Comparison of ENCODE assay signal across 1 cellular context in the genomic region with DNA sequence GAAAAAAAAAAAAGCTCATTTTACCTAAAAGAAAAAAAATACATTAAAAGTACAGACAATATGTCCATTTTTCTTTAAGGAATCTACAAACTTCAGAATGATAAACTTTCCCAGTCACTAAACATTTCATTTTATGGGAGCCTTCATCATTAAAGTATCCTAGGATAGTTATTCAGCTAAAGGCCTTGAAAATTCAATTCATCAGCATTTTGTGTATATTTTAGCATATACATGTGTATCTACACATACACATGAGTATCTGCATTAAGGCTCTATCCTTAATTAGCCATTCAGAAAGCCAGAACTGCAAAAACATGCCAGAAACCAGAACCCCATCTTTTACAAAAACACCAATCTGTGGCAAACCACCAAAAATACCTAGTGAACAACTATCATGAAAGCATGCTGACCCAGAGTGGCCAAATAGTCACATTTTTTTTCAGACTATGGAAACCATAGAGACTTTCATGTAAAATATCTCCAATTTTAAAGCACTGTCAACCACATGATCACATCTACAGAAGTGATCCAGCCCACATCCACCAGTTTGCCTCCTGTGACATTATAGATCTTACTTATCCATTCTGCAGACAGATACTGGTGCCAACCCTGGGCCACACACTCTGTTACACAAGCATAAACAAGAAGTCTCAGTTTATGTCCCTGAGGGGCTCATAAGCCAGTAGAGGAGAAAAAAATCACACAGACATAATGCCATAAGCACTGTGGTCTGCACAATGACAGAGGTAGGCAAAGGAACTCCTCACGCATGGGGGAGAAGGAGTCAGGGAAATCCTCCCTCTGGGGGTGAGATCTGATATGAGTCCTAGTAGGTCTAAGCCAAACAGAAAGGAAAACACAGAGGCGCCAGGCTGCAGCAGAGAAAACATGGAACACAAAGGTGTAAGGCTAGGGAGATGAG.
A peak's percentile ranks its signal among the peaks of the same experiment; 100 is the strongest.
TF ChIP-seq lines count a peak whose summit lies in the region.

No MANE protein-coding gene starts in this region.

TF ChIP-seq in K562, 482 proteins besides CTCF, POLR2A, EP300 and RAD21 (continued from another document and continues in another):
- TF ChIP-seq, protein P1, sequence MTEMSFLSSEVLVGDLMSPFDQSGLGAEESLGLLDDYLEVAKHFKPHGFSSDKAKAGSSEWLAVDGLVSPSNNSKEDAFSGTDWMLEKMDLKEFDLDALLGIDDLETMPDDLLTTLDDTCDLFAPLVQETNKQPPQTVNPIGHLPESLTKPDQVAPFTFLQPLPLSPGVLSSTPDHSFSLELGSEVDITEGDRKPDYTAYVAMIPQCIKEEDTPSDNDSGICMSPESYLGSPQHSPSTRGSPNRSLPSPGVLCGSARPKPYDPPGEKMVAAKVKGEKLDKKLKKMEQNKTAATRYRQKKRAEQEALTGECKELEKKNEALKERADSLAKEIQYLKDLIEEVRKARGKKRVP (CRISPR knock-in tag; IDR thresholded peaks at IDR 0.05) = no peak
- TF ChIP-seq BACH1 (tag; IDR thresholded peaks at IDR 0.05) (0 out of 2 replicates have a peak, but pooled peaks have one; percentile 16), RCOR1 (IDR thresholded peaks at IDR 0.05; ENCODE audit: borderline replicate concordance in 1 of 2, low read depth in 2 of 2, low read length in 2 of 2) (0 out of 4 replicates have a peak, but pooled peaks of 1 of the 2 experiments have one; percentile 25), FOXK2 (conservative IDR thresholded peaks at IDR 0.05 in 1 of 2, IDR thresholded peaks at IDR 0.05 in 1 of 2; ENCODE audit: low read depth in 2 of 2) (0 out of 4 replicates have a peak, but pooled peaks of 1 of the 2 experiments have one; percentile 28), ZNF311 (CRISPR knock-in tag; IDR thresholded peaks at IDR 0.05) (no peak), ZNF253 (CRISPR knock-in tag; conservative IDR thresholded peaks at IDR 0.05) (no peak), ZNF212 (CRISPR knock-in tag; IDR thresholded peaks at IDR 0.05) (no peak), HNRNPK (IDR thresholded peaks at IDR 0.05; ENCODE audit: low read depth, low read length, poor library complexity, severe bottlenecking) (no peak), EP400 (IDR thresholded peaks at IDR 0.05) (no peak; the same call in 1 of the 2 replicates), NRF1 (conservative IDR thresholded peaks at IDR 0.05 in 1 of 2, IDR thresholded peaks at IDR 0.05 in 1 of 2) (peak; percentile 41 to 58; a peak in 3 of 4 replicates), ZNF699 (CRISPR knock-in tag; IDR thresholded peaks at IDR 0.05; ENCODE audit: insufficient replicate concordance) (no peak), MTA2 (IDR thresholded peaks at IDR 0.05; ENCODE audit: low read depth) (0 out of 2 replicates have a peak, but pooled peaks have one; percentile 6), KDM4B (IDR thresholded peaks at IDR 0.05; ENCODE audit: borderline replicate concordance in 2 of 2, low read depth in 1 of 2) (no peak), RBM22 (IDR thresholded peaks at IDR 0.05; ENCODE audit: low read depth, low read length, poor library complexity, severe bottlenecking) (no peak), DMBX1 (CRISPR knock-in tag; IDR thresholded peaks at IDR 0.05; ENCODE audit: borderline replicate concordance) (no peak), EWSR1 (IDR thresholded peaks at IDR 0.05; ENCODE audit: borderline replicate concordance, low read depth, partially characterized antibody) (no peak), NFE2 (IDR thresholded peaks at IDR 0.05; ENCODE audit: low read depth) (no peak), NR2F6 (CRISPR knock-in tag; IDR thresholded peaks at IDR 0.05) (no peak), RBM14 (IDR thresholded peaks at IDR 0.05; ENCODE audit: borderline replicate concordance, insufficient read depth, low read depth, low read length) (no peak), ZNF507 (tag; conservative IDR thresholded peaks at IDR 0.05) (no peak), GATAD2A (IDR thresholded peaks at IDR 0.05) (no peak), CBX2 (IDR thresholded peaks at IDR 0.05; ENCODE audit: insufficient read depth, low read length, poor library complexity, severe bottlenecking) (no peak), ZNF224 (CRISPR knock-in tag; IDR thresholded peaks at IDR 0.05) (0 out of 2 replicates have a peak, but pooled peaks have one; percentile 28), ZNF444 (CRISPR knock-in tag; IDR thresholded peaks at IDR 0.05) (no peak), ZNF780A (CRISPR knock-in tag; IDR thresholded peaks at IDR 0.05) (no peak), KLF6 (CRISPR knock-in tag; IDR thresholded peaks at IDR 0.05; ENCODE audit: borderline replicate concordance) (no peak), MBD2 (IDR thresholded peaks at IDR 0.05; ENCODE audit: borderline replicate concordance, low read depth) (no peak), BDP1 (IDR thresholded peaks at IDR 0.05; ENCODE audit: insufficient read depth, insufficient read length) (no peak), SNRNP70 (optimal IDR thresholded peaks at IDR 0.05; ENCODE audit: low read depth, low read length) (no peak), RHOXF2B (CRISPR knock-in tag; conservative IDR thresholded peaks at IDR 0.05) (no peak), BMI1 (IDR thresholded peaks at IDR 0.05; ENCODE audit: low read length) (no peak), HDAC1 (IDR thresholded peaks at IDR 0.05) (0 out of 4 replicates have a peak, but pooled peaks of 1 of the 2 experiments have one; percentile 21), SMAD2 (IDR thresholded peaks at IDR 0.05; ENCODE audit: low read depth, low read length) (no peak)
- TF ChIP-seq, protein P2, sequence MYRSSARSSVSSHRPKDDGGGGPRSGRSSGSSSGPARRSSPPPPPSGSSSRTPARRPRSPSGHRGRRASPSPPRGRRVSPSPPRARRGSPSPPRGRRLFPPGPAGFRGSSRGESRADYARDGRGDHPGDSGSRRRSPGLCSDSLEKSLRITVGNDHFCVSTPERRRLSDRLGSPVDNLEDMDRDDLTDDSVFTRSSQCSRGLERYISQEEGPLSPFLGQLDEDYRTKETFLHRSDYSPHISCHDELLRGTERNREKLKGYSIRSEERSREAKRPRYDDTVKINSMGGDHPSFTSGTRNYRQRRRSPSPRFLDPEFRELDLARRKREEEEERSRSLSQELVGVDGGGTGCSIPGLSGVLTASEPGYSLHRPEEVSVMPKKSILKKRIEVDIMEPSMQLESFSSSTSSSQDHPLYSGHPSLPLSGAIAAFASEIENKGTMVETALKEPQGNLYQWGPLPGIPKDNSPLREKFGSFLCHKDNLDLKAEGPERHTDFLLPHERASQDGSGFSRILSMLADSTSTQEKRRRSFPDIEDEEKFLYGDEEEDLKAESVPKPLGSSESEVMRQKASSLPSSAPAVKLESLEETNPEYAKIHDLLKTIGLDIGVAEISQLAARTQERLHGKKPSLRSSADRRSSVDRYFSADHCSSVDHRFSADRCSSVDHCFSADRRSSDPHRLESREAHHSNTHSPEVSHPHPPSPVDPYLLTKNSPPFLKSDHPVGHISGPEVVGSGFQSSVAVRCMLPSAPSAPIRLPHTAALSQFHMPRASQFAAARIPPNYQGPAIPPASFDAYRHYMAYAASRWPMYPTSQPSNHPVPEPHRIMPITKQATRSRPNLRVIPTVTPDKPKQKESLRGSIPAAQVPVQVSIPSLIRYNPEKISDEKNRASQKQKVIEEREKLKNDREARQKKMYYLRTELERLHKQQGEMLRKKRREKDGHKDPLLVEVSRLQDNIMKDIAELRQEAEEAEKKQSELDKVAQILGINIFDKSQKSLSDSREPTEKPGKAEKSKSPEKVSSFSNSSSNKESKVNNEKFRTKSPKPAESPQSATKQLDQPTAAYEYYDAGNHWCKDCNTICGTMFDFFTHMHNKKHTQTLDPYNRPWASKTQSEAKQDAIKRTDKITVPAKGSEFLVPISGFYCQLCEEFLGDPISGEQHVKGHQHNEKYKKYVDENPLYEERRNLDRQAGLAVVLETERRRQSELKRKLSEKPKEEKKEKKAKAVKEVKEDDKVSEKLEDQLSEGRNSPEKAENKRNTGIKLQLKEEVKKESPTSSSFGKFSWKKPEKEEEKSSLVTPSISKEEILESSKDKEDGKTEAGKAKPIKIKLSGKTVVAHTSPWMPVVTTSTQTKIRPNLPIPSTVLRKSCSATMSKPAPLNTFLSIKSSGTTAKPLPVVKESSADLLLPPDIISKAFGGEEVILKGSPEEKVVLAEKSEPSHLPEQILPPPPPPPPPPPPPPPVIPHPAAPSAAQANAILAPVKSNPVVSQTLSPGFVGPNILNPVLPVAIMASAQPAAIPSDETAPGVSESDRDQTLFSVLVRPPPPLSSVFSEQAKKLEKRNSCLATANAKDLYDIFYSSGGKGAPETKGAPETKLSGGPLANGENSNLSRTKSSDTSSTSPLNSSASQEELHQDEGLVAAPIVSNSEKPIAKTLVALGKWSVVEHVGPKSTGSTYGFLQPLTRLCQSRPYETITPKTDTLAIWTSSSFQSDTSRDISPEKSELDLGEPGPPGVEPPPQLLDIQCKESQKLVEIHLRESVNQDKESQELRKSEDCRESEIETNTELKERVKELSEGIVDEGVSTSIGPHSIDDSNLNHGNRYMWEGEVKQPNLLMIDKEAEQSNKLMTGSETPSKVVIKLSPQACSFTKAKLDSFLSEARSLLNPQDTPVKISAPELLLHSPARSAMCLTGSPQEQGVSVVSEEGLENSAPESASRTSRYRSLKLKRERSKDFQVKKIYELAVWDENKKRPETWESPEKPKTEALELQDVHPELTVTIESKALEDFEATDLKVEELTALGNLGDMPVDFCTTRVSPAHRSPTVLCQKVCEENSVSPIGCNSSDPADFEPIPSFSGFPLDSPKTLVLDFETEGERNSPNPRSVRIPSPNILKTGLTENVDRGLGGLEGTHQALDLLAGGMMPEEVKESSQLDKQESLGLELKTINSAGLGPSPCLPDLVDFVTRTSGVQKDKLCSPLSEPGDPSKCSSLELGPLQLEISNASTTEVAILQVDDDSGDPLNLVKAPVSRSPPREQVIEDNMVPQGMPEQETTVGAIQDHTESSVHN (IDR thresholded peaks at IDR 0.05; ENCODE audit: borderline replicate concordance in 1 of 2, low read depth in 1 of 2) = 0 out of 4 replicates have a peak, but pooled peaks of 1 of the 2 experiments have one; percentile 11
- TF ChIP-seq, protein P3, sequence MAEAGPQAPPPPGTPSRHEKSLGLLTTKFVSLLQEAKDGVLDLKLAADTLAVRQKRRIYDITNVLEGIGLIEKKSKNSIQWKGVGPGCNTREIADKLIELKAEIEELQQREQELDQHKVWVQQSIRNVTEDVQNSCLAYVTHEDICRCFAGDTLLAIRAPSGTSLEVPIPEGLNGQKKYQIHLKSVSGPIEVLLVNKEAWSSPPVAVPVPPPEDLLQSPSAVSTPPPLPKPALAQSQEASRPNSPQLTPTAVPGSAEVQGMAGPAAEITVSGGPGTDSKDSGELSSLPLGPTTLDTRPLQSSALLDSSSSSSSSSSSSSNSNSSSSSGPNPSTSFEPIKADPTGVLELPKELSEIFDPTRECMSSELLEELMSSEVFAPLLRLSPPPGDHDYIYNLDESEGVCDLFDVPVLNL (CRISPR knock-in tag; IDR thresholded peaks at IDR 0.05; ENCODE audit: low read depth) = no peak
- TF ChIP-seq, protein P4, sequence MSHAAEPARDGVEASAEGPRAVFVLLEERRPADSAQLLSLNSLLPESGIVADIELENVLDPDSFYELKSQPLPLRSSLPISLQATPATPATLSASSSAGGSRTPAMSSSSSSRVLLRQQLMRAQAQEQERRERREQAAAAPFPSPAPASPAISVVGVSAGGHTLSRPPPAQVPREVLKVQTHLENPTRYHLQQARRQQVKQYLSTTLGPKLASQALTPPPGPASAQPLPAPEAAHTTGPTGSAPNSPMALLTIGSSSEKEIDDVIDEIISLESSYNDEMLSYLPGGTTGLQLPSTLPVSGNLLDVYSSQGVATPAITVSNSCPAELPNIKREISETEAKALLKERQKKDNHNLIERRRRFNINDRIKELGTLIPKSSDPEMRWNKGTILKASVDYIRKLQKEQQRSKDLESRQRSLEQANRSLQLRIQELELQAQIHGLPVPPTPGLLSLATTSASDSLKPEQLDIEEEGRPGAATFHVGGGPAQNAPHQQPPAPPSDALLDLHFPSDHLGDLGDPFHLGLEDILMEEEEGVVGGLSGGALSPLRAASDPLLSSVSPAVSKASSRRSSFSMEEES (CRISPR knock-in tag; IDR thresholded peaks at IDR 0.05) = no peak
- TF ChIP-seq, protein P5, sequence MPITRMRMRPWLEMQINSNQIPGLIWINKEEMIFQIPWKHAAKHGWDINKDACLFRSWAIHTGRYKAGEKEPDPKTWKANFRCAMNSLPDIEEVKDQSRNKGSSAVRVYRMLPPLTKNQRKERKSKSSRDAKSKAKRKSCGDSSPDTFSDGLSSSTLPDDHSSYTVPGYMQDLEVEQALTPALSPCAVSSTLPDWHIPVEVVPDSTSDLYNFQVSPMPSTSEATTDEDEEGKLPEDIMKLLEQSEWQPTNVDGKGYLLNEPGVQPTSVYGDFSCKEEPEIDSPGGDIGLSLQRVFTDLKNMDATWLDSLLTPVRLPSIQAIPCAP (CRISPR knock-in tag; IDR thresholded peaks at IDR 0.05; ENCODE audit: borderline replicate concordance) = no peak
- TF ChIP-seq, protein P6, sequence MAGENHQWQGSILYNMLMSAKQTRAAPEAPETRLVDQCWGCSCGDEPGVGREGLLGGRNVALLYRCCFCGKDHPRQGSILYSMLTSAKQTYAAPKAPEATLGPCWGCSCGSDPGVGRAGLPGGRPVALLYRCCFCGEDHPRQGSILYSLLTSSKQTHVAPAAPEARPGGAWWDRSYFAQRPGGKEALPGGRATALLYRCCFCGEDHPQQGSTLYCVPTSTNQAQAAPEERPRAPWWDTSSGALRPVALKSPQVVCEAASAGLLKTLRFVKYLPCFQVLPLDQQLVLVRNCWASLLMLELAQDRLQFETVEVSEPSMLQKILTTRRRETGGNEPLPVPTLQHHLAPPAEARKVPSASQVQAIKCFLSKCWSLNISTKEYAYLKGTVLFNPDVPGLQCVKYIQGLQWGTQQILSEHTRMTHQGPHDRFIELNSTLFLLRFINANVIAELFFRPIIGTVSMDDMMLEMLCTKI (IDR thresholded peaks at IDR 0.05; ENCODE audit: partially characterized antibody) = no peak
- TF ChIP-seq, protein P7, sequence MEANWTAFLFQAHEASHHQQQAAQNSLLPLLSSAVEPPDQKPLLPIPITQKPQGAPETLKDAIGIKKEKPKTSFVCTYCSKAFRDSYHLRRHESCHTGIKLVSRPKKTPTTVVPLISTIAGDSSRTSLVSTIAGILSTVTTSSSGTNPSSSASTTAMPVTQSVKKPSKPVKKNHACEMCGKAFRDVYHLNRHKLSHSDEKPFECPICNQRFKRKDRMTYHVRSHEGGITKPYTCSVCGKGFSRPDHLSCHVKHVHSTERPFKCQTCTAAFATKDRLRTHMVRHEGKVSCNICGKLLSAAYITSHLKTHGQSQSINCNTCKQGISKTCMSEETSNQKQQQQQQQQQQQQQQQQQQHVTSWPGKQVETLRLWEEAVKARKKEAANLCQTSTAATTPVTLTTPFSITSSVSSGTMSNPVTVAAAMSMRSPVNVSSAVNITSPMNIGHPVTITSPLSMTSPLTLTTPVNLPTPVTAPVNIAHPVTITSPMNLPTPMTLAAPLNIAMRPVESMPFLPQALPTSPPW (CRISPR knock-in tag; IDR thresholded peaks at IDR 0.05) = 0 out of 2 replicates have a peak, but pooled peaks have one; percentile 9
- TF ChIP-seq, protein P8, sequence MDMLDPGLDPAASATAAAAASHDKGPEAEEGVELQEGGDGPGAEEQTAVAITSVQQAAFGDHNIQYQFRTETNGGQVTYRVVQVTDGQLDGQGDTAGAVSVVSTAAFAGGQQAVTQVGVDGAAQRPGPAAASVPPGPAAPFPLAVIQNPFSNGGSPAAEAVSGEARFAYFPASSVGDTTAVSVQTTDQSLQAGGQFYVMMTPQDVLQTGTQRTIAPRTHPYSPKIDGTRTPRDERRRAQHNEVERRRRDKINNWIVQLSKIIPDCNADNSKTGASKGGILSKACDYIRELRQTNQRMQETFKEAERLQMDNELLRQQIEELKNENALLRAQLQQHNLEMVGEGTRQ (CRISPR knock-in tag; IDR thresholded peaks at IDR 0.05) = no peak
- TF ChIP-seq, protein P9, sequence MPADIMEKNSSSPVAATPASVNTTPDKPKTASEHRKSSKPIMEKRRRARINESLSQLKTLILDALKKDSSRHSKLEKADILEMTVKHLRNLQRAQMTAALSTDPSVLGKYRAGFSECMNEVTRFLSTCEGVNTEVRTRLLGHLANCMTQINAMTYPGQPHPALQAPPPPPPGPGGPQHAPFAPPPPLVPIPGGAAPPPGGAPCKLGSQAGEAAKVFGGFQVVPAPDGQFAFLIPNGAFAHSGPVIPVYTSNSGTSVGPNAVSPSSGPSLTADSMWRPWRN (IDR thresholded peaks at IDR 0.05; ENCODE audit: low read depth) = no peak
